In the genomic region with DNA sequence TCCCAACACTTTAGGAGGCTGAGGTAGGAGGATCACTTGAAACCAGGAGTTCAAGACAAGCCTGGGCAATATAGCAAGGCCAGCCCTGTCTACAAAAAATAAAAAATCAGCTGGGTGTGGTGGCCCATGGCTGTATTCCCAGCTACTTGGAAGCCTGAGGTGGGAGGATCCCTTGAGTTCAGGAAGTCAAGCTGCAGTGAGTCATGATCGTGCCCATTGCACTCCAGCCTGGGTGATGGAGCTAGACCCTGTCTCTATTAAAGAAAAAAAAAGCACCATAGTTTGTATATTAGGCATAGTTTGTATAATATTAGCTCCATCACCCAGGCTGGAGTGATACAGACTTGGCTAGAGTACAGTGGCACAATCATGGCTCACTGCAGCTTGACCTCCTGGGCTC, we compare ENCODE assay signal across 11 cellular contexts. TPM values are rescaled to one million over a fixed set of nuclear protein-coding genes. Genes with fewer than 3 reads are reported as not detected.
DNase-seq lines count a peak whose midpoint lies in the region; ATAC-seq and TF ChIP-seq lines count a peak whose summit lies in the region.
"Had no signal": no experiment of that assay in that cellular context is flagged by ENCODE, and none has a peak within 500 bp of the region (broad histone marks: within the 10 kb centered on the region; RNA-seq: fewer than 3 reads in every experiment).

No MANE protein-coding gene starts in this region.

- peak; percentile 42 for DNase-seq in BJ (ENCODE audit: low read depth)
- DNase-seq in MG63: peak; percentile 95
- peak; percentile 61 for DNase-seq in choroid plexus epithelial cell (ENCODE audit: low read depth)
- peak; percentile 49 for DNase-seq in kidney glomerular epithelial cell (lab: John Stamatoyannopoulos, UW)
- DNase-seq in NCI-H2227 (lab: John Stamatoyannopoulos, UW; ENCODE audit: unreplicated experiment): no peak
- DNase-seq in amniotic stem cell (lab: John Stamatoyannopoulos, UW): no peak
- DNase-seq in testis: no peak
- DNase-seq: activated CD4-positive, alpha-beta T cell treated with anti-CD3 and anti-CD28 coated beads, Interleukin-2, amount 50 U/mL, for 1 hour; CD4-positive, CD25-positive, alpha-beta regulatory T cell; NCI-H1436 treated with DMSO at 0.1 percent for 48 hours had no signal

- no peaks in the 10 kb centered on the region for H3K9me3 ChIP-seq in MG63
- H3K9me3 ChIP-seq in testis: no peaks in the 10 kb centered on the region

- H3K4me3 ChIP-seq in BJ (ENCODE audit: low read depth, low read length) (no peak overlapping the region), MG63 (no peak overlapping the region), choroid plexus epithelial cell (ENCODE audit: low read depth, low read length) (no peak overlapping the region), testis (no peak overlapping the region)

- TF ChIP-seq POLR2A in testis (IDR thresholded peaks at IDR 0.05): no peak

- POLR2A ChIA-PET in BJ (lab: Charles Lee): no interaction called here

- ATAC-seq in GM21723 (IDR thresholded peaks at IDR 0.05; ENCODE audit: unreplicated experiment): no peak

- no peak for TF ChIP-seq CTCF in BJ (IDR thresholded peaks at IDR 0.05; ENCODE audit: insufficient read depth, low read depth, low read length)
- no peak for TF ChIP-seq CTCF in choroid plexus epithelial cell (conservative IDR thresholded peaks at IDR 0.05; ENCODE audit: low read depth, low read length)
- no peak for TF ChIP-seq CTCF in testis (IDR thresholded peaks at IDR 0.05)

- H3K27me3 ChIP-seq in BJ (ENCODE audit: control insufficient read depth, insufficient read depth, low read length) (no peaks in the 10 kb centered on the region), MG63 (no peaks in the 10 kb centered on the region), testis (no peaks in the 10 kb centered on the region)

- CTCF ChIA-PET in BJ (lab: Yijun Ruan, JAX): interaction anchor here (0.6 to 1.8 kb wide), 3 partner anchors 9 to 71 kb away, joined by 3 to 8 read pairs (median 5); partner anchors contain the start of genes KIF20A and NME5

- intact Hi-C loops in testis (cut with DNase I; ENCODE audit: low total_unique reads): no loop called here

- no peak overlapping the region for H3K27ac ChIP-seq in testis

- H3K36me3 ChIP-seq in BJ (ENCODE audit: control insufficient read depth, insufficient read depth, low read length) (no peaks in the 10 kb centered on the region), MG63 (no peaks in the 10 kb centered on the region), testis (ENCODE audit: low read depth, missing control alignments) (no peaks in the 10 kb centered on the region)

- WGBS in testis, 2 donors: 56 to 60% methylated on average over 1 of the region's 1 CpG

- H3K4me1 ChIP-seq in testis: no peaks in the 10 kb centered on the region

RNA-seq across cellular contexts. Expression of gene NME5, which starts 9.6 kb away (rescaled TPM):
- polyA plus RNA-seq in BJ (2011; rRNA removed): 0.31 and 1.3 TPM in 2 replicates
- 0.19 TPM in 1 of 2 replicates, not detected in the other for polyA minus RNA-seq in BJ (2011; rRNA and poly(A)+ RNA removed)
- not detected in 2 replicates for total RNA-seq in MG63 (2014; rRNA removed; shearing (Covaris generic); ENCODE audit: low replicate concordance)
- total RNA-seq in testis: 10 to 100 TPM; 22.4 to 35.1 TPM
- polyA plus RNA-seq in testis (ENCODE audit: insufficient read depth, low read depth, low replicate concordance): 129 TPM
- total RNA-seq: CD4-positive, CD25-positive, alpha-beta regulatory T cell had no signal
- polyA plus RNA-seq: CD4-positive, CD25-positive, alpha-beta regulatory T cell had no signal

RNA-seq across cellular contexts. Expression of gene BRD8, which starts 29.6 kb away (rescaled TPM):
- polyA plus RNA-seq in BJ (2011; rRNA removed) (51.7 and 56.8 TPM in 2 replicates), testis (ENCODE audit: insufficient read depth, low read depth, low replicate concordance) (303 TPM)
- 22.7 and 32.1 TPM in 2 replicates for polyA minus RNA-seq in BJ (2011; rRNA and poly(A)+ RNA removed)
- 64.9 and 106 TPM in 2 replicates for total RNA-seq in MG63 (2014; rRNA removed; shearing (Covaris generic); ENCODE audit: low replicate concordance)
- 100 to 1,000 TPM; 165 to 198 TPM for total RNA-seq in testis

RNA-seq across cellular contexts. Expression of gene KIF20A, which starts 30.1 kb away (rescaled TPM):
- polyA plus RNA-seq in BJ (2011; rRNA removed) (49.2 and 54.5 TPM in 2 replicates), testis (ENCODE audit: insufficient read depth, low read depth, low replicate concordance) (32.1 TPM)
- 51.9 and 54.3 TPM in 2 replicates for polyA minus RNA-seq in BJ (2011; rRNA and poly(A)+ RNA removed)
- total RNA-seq in MG63 (2014; rRNA removed; shearing (Covaris generic); ENCODE audit: low replicate concordance): 111 and 129 TPM in 2 replicates
- total RNA-seq in testis: 10 to 100 TPM; 10.4 to 13.8 TPM

Comparison
In these comparisons a context has a peak if more than half of its experiments do, and no peak if none do; other contexts are left out.
1. DNase-seq: peak in BJ (single experiment), MG63 (single experiment), choroid plexus epithelial cell (single experiment) and kidney glomerular epithelial cell (single experiment); none in NCI-H2227 (single experiment), amniotic stem cell (single experiment) and testis (single experiment).
2. RNA of gene NME5, which starts 9.6 kb away (total RNA-seq): 22.4 to 35.1 TPM in testis; not detected in MG63; every median in the first group is over 10 times any median in the second.